ENCODE assay signal across 9 cellular contexts in genomic region chr7:54780490-54780889, GRCh38.
"Had no signal": no experiment of that assay in that cellular context is flagged by ENCODE, and none has a peak within 500 bp of the region (broad histone marks: within the 10 kb centered on the region; RNA-seq: fewer than 3 reads in every experiment).

No MANE protein-coding gene starts in this region.

- H3K4me3 ChIP-seq: GM23248, HAP-1 had no signal

- ATAC-seq: HCT116 had no signal

- H3K9ac ChIP-seq: GM23248 had no signal

- H3K9me3 ChIP-seq: HAP-1 had no signal

- DNase-seq: GM23248, GOT3, H7, H9, HCEC 1CT, HFFc6 had no signal

- H3K4me3 Mint-ChIP-seq: HFFc6 had no signal

- H3K27ac Mint-ChIP-seq: HFFc6 had no signal

- H2AFZ ChIP-seq: GM23248 had no signal

- H3K27ac ChIP-seq: GM23248 had no signal

- H3K36me3 ChIP-seq: HAP-1 had no signal

- H3K9me3 Mint-ChIP-seq: HFFc6 had no signal

- FAIRE-seq: H54 had no signal
